In the genomic region with DNA sequence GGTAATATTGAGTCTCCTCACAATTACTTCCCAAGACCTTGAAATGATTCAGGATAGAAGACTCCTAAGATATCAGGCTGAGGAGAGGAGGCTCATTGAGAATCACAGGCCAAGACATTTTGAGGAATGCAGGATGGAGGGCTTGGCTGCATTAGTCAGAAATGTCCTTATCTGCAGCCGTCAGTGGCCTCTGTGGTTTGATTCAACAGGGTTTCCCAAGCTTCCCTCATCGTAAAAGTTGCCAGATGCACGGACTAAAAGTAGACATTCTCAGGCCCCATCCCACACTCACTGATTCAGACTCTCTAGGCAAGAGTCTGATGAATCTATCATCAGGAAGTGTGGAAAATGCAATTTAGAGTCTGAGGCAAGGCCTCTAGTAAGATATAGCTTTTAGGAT, we compare ENCODE assay signal across 1 cellular context.
TF ChIP-seq lines count a peak whose summit lies in the region.

No MANE protein-coding gene starts in this region.

TF ChIP-seq in HepG2, 621 proteins besides CTCF, POLR2A, EP300 and RAD21 (continued from another document):
- TF ChIP-seq, protein P1, sequence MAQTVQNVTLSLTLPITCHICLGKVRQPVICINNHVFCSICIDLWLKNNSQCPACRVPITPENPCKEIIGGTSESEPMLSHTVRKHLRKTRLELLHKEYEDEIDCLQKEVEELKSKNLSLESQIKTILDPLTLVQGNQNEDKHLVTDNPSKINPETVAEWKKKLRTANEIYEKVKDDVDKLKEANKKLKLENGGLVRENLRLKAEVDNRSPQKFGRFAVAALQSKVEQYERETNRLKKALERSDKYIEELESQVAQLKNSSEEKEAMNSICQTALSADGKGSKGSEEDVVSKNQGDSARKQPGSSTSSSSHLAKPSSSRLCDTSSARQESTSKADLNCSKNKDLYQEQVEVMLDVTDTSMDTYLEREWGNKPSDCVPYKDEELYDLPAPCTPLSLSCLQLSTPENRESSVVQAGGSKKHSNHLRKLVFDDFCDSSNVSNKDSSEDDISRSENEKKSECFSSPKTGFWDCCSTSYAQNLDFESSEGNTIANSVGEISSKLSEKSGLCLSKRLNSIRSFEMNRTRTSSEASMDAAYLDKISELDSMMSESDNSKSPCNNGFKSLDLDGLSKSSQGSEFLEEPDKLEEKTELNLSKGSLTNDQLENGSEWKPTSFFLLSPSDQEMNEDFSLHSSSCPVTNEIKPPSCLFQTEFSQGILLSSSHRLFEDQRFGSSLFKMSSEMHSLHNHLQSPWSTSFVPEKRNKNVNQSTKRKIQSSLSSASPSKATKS (CRISPR knock-in tag; IDR thresholded peaks at IDR 0.05): no peak
- TF ChIP-seq, protein P2, sequence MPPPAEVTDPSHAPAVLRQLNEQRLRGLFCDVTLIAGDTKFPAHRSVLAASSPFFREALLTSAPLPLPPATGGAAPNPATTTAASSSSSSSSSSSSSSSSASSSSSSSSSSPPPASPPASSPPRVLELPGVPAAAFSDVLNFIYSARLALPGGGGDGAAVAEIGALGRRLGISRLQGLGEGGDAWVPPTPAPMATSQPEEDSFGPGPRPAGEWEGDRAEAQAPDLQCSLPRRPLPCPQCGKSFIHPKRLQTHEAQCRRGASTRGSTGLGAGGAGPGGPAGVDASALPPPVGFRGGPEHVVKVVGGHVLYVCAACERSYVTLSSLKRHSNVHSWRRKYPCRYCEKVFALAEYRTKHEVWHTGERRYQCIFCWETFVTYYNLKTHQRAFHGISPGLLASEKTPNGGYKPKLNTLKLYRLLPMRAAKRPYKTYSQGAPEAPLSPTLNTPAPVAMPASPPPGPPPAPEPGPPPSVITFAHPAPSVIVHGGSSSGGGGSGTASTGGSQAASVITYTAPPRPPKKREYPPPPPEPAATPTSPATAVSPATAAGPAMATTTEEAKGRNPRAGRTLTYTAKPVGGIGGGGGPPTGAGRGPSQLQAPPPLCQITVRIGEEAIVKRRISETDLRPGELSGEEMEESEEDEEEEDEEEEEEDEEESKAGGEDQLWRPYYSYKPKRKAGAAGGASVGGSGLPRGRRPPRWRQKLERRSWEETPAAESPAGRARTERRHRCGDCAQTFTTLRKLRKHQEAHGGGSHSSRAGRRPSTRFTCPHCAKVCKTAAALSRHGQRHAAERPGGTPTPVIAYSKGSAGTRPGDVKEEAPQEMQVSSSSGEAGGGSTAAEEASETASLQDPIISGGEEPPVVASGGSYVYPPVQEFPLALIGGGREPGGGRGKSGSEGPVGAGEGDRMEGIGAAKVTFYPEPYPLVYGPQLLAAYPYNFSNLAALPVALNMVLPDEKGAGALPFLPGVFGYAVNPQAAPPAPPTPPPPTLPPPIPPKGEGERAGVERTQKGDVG (CRISPR knock-in tag; IDR thresholded peaks at IDR 0.05; ENCODE audit: borderline replicate concordance): no peak
- TF ChIP-seq ZSCAN29 (CRISPR knock-in tag; conservative IDR thresholded peaks at IDR 0.05) (no peak), ZNF253 (CRISPR knock-in tag; IDR thresholded peaks at IDR 0.05; ENCODE audit: borderline replicate concordance) (no peak), HCFC1 (IDR thresholded peaks at IDR 0.05; ENCODE audit: low read depth, low read length) (no peak), MEF2D (CRISPR knock-in tag; IDR thresholded peaks at IDR 0.05) (no peak), ZFY (CRISPR knock-in tag; IDR thresholded peaks at IDR 0.05) (no peak), ZNF570 (CRISPR knock-in tag; IDR thresholded peaks at IDR 0.05; ENCODE audit: borderline replicate concordance) (no peak), ZNF121 (CRISPR knock-in tag; IDR thresholded peaks at IDR 0.05) (no peak), YEATS2 (CRISPR knock-in tag; IDR thresholded peaks at IDR 0.05; ENCODE audit: borderline replicate concordance) (no peak), NFATC3 (CRISPR knock-in tag; IDR thresholded peaks at IDR 0.05) (no peak), PHF21A (CRISPR knock-in tag; IDR thresholded peaks at IDR 0.05) (no peak)
- TF ChIP-seq, protein P3, sequence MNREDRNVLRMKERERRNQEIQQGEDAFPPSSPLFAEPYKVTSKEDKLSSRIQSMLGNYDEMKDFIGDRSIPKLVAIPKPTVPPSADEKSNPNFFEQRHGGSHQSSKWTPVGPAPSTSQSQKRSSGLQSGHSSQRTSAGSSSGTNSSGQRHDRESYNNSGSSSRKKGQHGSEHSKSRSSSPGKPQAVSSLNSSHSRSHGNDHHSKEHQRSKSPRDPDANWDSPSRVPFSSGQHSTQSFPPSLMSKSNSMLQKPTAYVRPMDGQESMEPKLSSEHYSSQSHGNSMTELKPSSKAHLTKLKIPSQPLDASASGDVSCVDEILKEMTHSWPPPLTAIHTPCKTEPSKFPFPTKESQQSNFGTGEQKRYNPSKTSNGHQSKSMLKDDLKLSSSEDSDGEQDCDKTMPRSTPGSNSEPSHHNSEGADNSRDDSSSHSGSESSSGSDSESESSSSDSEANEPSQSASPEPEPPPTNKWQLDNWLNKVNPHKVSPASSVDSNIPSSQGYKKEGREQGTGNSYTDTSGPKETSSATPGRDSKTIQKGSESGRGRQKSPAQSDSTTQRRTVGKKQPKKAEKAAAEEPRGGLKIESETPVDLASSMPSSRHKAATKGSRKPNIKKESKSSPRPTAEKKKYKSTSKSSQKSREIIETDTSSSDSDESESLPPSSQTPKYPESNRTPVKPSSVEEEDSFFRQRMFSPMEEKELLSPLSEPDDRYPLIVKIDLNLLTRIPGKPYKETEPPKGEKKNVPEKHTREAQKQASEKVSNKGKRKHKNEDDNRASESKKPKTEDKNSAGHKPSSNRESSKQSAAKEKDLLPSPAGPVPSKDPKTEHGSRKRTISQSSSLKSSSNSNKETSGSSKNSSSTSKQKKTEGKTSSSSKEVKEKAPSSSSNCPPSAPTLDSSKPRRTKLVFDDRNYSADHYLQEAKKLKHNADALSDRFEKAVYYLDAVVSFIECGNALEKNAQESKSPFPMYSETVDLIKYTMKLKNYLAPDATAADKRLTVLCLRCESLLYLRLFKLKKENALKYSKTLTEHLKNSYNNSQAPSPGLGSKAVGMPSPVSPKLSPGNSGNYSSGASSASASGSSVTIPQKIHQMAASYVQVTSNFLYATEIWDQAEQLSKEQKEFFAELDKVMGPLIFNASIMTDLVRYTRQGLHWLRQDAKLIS (CRISPR knock-in tag; IDR thresholded peaks at IDR 0.05): no peak
